Comparison of ENCODE assay signal across 2 cellular contexts in the genomic region with DNA sequence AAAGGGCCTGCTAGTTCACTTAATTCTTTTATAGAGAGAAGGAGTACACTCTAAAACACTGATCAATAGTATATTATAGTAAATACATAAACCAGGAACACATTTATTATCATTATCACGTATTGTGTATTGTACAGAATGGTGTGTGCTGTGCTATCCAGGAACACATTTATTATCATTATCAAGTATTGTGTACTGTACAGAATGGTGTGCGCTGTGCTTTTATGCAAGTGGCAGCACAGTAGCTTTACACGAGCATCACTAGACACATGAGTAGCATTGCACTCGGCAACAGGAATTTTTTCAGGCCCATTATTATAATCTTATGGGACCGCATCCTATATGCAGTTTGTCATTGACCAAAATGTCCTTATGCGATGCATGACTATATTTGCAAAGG.
TF ChIP-seq lines count a peak whose summit lies in the region.

No MANE protein-coding gene starts in this region.

TF ChIP-seq in K562, 482 proteins besides CTCF, POLR2A, EP300 and RAD21:
- TF ChIP-seq RBM15 (IDR thresholded peaks at IDR 0.05; ENCODE audit: insufficient read depth, low read length) (no peak), GABPB1 (CRISPR knock-in tag; IDR thresholded peaks at IDR 0.05) (no peak), TCFL5 (CRISPR knock-in tag; conservative IDR thresholded peaks at IDR 0.05) (no peak), PML (IDR thresholded peaks at IDR 0.05; ENCODE audit: low read length) (0 out of 2 replicates have a peak, but pooled peaks have one; percentile 6), POLR2AphosphoS2 (IDR thresholded peaks at IDR 0.05; ENCODE audit: low read length) (peak; percentile 54), POLR2G (IDR thresholded peaks at IDR 0.05; ENCODE audit: low read depth, low read length) (0 out of 2 replicates have a peak, but pooled peaks have one; percentile 15), KAT7 (CRISPR knock-in tag; IDR thresholded peaks at IDR 0.05; ENCODE audit: borderline replicate concordance) (no peak), CC2D1A (IDR thresholded peaks at IDR 0.05) (no peak)
- TF ChIP-seq, protein P1, sequence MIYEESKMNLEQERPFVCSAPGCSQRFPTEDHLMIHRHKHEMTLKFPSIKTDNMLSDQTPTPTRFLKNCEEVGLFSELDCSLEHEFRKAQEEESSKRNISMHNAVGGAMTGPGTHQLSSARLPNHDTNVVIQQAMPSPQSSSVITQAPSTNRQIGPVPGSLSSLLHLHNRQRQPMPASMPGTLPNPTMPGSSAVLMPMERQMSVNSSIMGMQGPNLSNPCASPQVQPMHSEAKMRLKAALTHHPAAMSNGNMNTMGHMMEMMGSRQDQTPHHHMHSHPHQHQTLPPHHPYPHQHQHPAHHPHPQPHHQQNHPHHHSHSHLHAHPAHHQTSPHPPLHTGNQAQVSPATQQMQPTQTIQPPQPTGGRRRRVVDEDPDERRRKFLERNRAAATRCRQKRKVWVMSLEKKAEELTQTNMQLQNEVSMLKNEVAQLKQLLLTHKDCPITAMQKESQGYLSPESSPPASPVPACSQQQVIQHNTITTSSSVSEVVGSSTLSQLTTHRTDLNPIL (CRISPR knock-in tag; IDR thresholded peaks at IDR 0.05) = 0 out of 2 replicates have a peak, but pooled peaks have one; percentile 36
- TF ChIP-seq, protein P2, sequence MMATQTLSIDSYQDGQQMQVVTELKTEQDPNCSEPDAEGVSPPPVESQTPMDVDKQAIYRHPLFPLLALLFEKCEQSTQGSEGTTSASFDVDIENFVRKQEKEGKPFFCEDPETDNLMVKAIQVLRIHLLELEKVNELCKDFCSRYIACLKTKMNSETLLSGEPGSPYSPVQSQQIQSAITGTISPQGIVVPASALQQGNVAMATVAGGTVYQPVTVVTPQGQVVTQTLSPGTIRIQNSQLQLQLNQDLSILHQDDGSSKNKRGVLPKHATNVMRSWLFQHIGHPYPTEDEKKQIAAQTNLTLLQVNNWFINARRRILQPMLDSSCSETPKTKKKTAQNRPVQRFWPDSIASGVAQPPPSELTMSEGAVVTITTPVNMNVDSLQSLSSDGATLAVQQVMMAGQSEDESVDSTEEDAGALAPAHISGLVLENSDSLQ (IDR thresholded peaks at IDR 0.05) = no peak
- TF ChIP-seq, protein P3, sequence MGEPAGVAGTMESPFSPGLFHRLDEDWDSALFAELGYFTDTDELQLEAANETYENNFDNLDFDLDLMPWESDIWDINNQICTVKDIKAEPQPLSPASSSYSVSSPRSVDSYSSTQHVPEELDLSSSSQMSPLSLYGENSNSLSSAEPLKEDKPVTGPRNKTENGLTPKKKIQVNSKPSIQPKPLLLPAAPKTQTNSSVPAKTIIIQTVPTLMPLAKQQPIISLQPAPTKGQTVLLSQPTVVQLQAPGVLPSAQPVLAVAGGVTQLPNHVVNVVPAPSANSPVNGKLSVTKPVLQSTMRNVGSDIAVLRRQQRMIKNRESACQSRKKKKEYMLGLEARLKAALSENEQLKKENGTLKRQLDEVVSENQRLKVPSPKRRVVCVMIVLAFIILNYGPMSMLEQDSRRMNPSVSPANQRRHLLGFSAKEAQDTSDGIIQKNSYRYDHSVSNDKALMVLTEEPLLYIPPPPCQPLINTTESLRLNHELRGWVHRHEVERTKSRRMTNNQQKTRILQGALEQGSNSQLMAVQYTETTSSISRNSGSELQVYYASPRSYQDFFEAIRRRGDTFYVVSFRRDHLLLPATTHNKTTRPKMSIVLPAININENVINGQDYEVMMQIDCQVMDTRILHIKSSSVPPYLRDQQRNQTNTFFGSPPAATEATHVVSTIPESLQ (CRISPR knock-in tag; IDR thresholded peaks at IDR 0.05) = no peak

TF ChIP-seq in GM23338, 12 proteins besides CTCF, POLR2A, EP300 and RAD21:
- TF ChIP-seq STAT1 (IDR thresholded peaks at IDR 0.05; ENCODE audit: unreplicated experiment) (no peak), ZNF331 (CRISPR knock-in tag; IDR thresholded peaks at IDR 0.05; ENCODE audit: low read depth) (no peak), EZH2 (IDR thresholded peaks at IDR 0.05; ENCODE audit: low read depth, unreplicated experiment) (no peak)
